In the genomic region with DNA sequence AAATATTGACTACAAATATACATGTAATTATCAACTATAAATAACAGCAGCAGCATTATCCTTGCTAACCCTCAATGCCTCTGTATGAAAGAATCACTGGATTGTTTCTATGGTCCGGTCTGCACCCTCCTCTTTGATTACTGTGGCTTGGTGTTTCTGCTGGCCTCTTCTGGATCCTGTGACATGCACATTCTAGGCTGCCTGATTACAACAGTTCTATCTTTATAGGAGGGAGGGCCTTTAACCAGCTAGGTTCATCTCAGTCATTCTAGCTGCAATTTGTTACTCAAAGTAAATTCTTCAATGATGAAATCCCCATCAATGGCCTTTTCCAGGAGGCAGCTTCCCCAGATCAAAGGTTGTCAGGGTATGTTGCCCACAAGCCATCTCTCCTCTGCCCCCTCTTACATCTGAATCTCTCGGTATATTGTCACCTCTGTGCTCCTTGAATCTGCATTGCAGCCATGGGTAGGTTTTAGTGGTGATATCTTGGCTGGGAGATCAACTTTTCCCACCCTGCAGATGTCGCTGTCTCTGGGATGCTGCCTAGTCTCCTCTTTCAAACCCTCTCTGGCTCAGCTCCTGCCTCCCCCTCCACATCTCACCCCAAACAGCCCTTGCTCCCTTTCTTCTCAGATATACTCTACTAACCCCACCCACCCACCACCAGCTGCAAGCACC, we compare ENCODE assay signal across 9 cellular contexts.
DNase-seq lines count a peak whose midpoint lies in the region; ATAC-seq and TF ChIP-seq lines count a peak whose summit lies in the region.
"Had no signal": no experiment of that assay in that cellular context is flagged by ENCODE, and none has a peak within 500 bp of the region (broad histone marks: within the 10 kb centered on the region; RNA-seq: fewer than 3 reads in every experiment).

No MANE protein-coding gene starts in this region.

- intact Hi-C loops in esophagus squamous epithelium (cut with DNase I) (loop anchor here (10.0 kb wide), 1 partner anchor 131 kb away; no protein-coding TSS in a partner anchor), uterus (cut with DNase I; ENCODE audit: low total_unique reads) (no loop called here), esophagus muscularis mucosa (cut with DNase I) (loop anchor here (10.0 kb wide), 1 partner anchor 731 kb away; no protein-coding TSS in a partner anchor)

- H3K36me3 ChIP-seq in H7 (replicated peaks; ENCODE audit: control insufficient read depth, insufficient read depth, low read length) (no peaks in the 10 kb centered on the region), cardiac muscle cell (no peaks in the 10 kb centered on the region), esophagus squamous epithelium (no peaks in the 10 kb centered on the region), uterus (no peaks in the 10 kb centered on the region), esophagus muscularis mucosa (no peaks in the 10 kb centered on the region)

- no peaks in the 10 kb centered on the region for H3K36me3 Mint-ChIP-seq in WTC11

- H3K27ac Mint-ChIP-seq in WTC11: peak overlapping the region; percentile 68; the same call in 1 of the 2 replicates

- TF ChIP-seq CTCF in WTC11 (IDR thresholded peaks at IDR 0.05): no peak
- TF ChIP-seq CTCF in cardiac muscle cell (IDR thresholded peaks at IDR 0.05; ENCODE audit: low read depth, low read length): peak; percentile 46
- peak in 1 of 6 experiments; percentile 13 for TF ChIP-seq CTCF in esophagus squamous epithelium (IDR thresholded peaks at IDR 0.05)
- TF ChIP-seq CTCF in uterus (IDR thresholded peaks at IDR 0.05): no peak
- TF ChIP-seq CTCF in esophagus muscularis mucosa (IDR thresholded peaks at IDR 0.05): no peak

- H3K9me3 Mint-ChIP-seq in WTC11: no peaks in the 10 kb centered on the region

- CTCF ChIA-PET in WTC11 (lab: Charles Lee): interaction anchor here (0.5 to 5.5 kb wide), 24 partner anchors 8 to 732 kb away, joined by 3 to 53 read pairs (median 4); a partner anchor contains a TSS

- H3K4me3 ChIP-seq in H7 (ENCODE audit: insufficient read depth, low read depth, low read length) (no peak overlapping the region), cardiac muscle cell (no peak overlapping the region), esophagus squamous epithelium (no peak overlapping the region), uterus (no peak overlapping the region), esophagus muscularis mucosa (no peak overlapping the region)

- POLR2A ChIA-PET in WTC11 (lab: Charles Lee): no interaction called here

- no peak for TF ChIP-seq EP300 in esophagus muscularis mucosa (IDR thresholded peaks at IDR 0.05)

- H3K9me3 ChIP-seq in cardiac muscle cell (ENCODE audit: low read depth) (no peaks in the 10 kb centered on the region), esophagus squamous epithelium (no peaks in the 10 kb centered on the region), uterus (no peaks in the 10 kb centered on the region), esophagus muscularis mucosa (no peaks in the 10 kb centered on the region)

- no peak for TF ChIP-seq POLR2A in esophagus squamous epithelium (IDR thresholded peaks at IDR 0.05)
- no peak for TF ChIP-seq POLR2A in uterus (IDR thresholded peaks at IDR 0.05)
- TF ChIP-seq POLR2A in esophagus muscularis mucosa (IDR thresholded peaks at IDR 0.05; ENCODE audit: low read depth): no peak

- H3K4me3 Mint-ChIP-seq in WTC11: no peak overlapping the region

- no peaks in the 10 kb centered on the region for H3K27me3 Mint-ChIP-seq in WTC11 (ENCODE audit: low read depth)

- H3K4me1 ChIP-seq in cardiac muscle cell (ENCODE audit: low read depth) (no peaks in the 10 kb centered on the region), esophagus squamous epithelium (no peaks in the 10 kb centered on the region), uterus (no peaks in the 10 kb centered on the region), esophagus muscularis mucosa (no peaks in the 10 kb centered on the region)

- peak; percentile 68 for DNase-seq in H7
- peak; percentile 58 for DNase-seq in WTC11 (ENCODE audit: low spot score)
- DNase-seq in cardiac muscle cell (ENCODE audit: low read depth in 1 of 2, low spot score in 1 of 2): peak in 1 of 2 donors; percentile 42
- peak; percentile 56 for DNase-seq in putamen (ENCODE audit: low spot score)
- no peak for DNase-seq in esophagus squamous epithelium (lab: John Stamatoyannopoulos, UW)
- DNase-seq in uterus: no peak
- DNase-seq in esophagus muscularis mucosa (ENCODE audit: extremely low spot score): no peak
- DNase-seq: activated CD4-positive, alpha-beta T cell treated with anti-CD3 and anti-CD28 coated beads, Interleukin-2, amount 50 U/mL, for 4 hours; effector CD8-positive, alpha-beta T cell had no signal

- ATAC-seq in WTC11: peak; percentile 98

- no peak overlapping the region for H3K27ac ChIP-seq in cardiac muscle cell
- H3K27ac ChIP-seq in esophagus squamous epithelium: no peak overlapping the region
- no peak overlapping the region for H3K27ac ChIP-seq in uterus
- H3K27ac ChIP-seq in esophagus muscularis mucosa (replicated peaks in 1 of 4): no peak overlapping the region

- no peaks in the 10 kb centered on the region for H3K27me3 ChIP-seq in H7 (ENCODE audit: control insufficient read depth, insufficient read depth, low read length)
- no peaks in the 10 kb centered on the region for H3K27me3 ChIP-seq in cardiac muscle cell
- H3K27me3 ChIP-seq in esophagus squamous epithelium: no peaks in the 10 kb centered on the region
- H3K27me3 ChIP-seq in uterus: no peaks in the 10 kb centered on the region
- H3K27me3 ChIP-seq in esophagus muscularis mucosa: peaks cover 0 to 8% (median 0%) of the 10 kb centered on the region in 4 donors

- H3K4me1 Mint-ChIP-seq in WTC11: peaks cover 17% of the 10 kb centered on the region

- 42 to 58% methylated on average over 3 of the region's 3 CpGs for WGBS in esophagus squamous epithelium, 2 donors
- WGBS in esophagus muscularis mucosa: 46% methylated on average over 3 of the region's 3 CpGs

TF ChIP-seq in WTC11, 78 proteins besides CTCF, POLR2A, EP300 and RAD21 (continues in another document):
- TF ChIP-seq NFATC4 (CRISPR knock-in tag; IDR thresholded peaks at IDR 0.05): no peak
- TF ChIP-seq ZNF423 (CRISPR knock-in tag; IDR thresholded peaks at IDR 0.05): no peak
- TF ChIP-seq TP53 (CRISPR knock-in tag; IDR thresholded peaks at IDR 0.05): no peak
- TF ChIP-seq, protein P1, sequence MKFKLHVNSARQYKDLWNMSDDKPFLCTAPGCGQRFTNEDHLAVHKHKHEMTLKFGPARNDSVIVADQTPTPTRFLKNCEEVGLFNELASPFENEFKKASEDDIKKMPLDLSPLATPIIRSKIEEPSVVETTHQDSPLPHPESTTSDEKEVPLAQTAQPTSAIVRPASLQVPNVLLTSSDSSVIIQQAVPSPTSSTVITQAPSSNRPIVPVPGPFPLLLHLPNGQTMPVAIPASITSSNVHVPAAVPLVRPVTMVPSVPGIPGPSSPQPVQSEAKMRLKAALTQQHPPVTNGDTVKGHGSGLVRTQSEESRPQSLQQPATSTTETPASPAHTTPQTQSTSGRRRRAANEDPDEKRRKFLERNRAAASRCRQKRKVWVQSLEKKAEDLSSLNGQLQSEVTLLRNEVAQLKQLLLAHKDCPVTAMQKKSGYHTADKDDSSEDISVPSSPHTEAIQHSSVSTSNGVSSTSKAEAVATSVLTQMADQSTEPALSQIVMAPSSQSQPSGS (CRISPR knock-in tag; IDR thresholded peaks at IDR 0.05; ENCODE audit: borderline replicate concordance, low read depth): no peak
- TF ChIP-seq, protein P2, sequence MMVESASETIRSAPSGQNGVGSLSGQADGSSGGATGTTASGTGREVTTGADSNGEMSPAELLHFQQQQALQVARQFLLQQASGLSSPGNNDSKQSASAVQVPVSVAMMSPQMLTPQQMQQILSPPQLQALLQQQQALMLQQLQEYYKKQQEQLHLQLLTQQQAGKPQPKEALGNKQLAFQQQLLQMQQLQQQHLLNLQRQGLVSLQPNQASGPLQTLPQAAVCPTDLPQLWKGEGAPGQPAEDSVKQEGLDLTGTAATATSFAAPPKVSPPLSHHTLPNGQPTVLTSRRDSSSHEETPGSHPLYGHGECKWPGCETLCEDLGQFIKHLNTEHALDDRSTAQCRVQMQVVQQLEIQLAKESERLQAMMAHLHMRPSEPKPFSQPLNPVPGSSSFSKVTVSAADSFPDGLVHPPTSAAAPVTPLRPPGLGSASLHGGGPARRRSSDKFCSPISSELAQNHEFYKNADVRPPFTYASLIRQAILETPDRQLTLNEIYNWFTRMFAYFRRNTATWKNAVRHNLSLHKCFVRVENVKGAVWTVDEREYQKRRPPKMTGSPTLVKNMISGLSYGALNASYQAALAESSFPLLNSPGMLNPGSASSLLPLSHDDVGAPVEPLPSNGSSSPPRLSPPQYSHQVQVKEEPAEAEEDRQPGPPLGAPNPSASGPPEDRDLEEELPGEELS (CRISPR knock-in tag; IDR thresholded peaks at IDR 0.05): no peak
- no peak for TF ChIP-seq GTF2I (CRISPR knock-in tag; conservative IDR thresholded peaks at IDR 0.05)
- TF ChIP-seq, protein P3, sequence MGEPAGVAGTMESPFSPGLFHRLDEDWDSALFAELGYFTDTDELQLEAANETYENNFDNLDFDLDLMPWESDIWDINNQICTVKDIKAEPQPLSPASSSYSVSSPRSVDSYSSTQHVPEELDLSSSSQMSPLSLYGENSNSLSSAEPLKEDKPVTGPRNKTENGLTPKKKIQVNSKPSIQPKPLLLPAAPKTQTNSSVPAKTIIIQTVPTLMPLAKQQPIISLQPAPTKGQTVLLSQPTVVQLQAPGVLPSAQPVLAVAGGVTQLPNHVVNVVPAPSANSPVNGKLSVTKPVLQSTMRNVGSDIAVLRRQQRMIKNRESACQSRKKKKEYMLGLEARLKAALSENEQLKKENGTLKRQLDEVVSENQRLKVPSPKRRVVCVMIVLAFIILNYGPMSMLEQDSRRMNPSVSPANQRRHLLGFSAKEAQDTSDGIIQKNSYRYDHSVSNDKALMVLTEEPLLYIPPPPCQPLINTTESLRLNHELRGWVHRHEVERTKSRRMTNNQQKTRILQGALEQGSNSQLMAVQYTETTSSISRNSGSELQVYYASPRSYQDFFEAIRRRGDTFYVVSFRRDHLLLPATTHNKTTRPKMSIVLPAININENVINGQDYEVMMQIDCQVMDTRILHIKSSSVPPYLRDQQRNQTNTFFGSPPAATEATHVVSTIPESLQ (CRISPR knock-in tag; IDR thresholded peaks at IDR 0.05): no peak
- TF ChIP-seq, protein P4, sequence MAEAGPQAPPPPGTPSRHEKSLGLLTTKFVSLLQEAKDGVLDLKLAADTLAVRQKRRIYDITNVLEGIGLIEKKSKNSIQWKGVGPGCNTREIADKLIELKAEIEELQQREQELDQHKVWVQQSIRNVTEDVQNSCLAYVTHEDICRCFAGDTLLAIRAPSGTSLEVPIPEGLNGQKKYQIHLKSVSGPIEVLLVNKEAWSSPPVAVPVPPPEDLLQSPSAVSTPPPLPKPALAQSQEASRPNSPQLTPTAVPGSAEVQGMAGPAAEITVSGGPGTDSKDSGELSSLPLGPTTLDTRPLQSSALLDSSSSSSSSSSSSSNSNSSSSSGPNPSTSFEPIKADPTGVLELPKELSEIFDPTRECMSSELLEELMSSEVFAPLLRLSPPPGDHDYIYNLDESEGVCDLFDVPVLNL (CRISPR knock-in tag; IDR thresholded peaks at IDR 0.05; ENCODE audit: borderline replicate concordance, low read depth): no peak

Comparison
In these comparisons a context has a peak if more than half of its experiments do, and no peak if none do; other contexts are left out.
1. DNase-seq: peak in H7 (single experiment), WTC11 (single experiment) and putamen (single experiment); none in esophagus squamous epithelium (single experiment), uterus (0 of 2) and esophagus muscularis mucosa (single experiment).